30 cellular contexts compared by ENCODE assay signal in the genomic region with DNA sequence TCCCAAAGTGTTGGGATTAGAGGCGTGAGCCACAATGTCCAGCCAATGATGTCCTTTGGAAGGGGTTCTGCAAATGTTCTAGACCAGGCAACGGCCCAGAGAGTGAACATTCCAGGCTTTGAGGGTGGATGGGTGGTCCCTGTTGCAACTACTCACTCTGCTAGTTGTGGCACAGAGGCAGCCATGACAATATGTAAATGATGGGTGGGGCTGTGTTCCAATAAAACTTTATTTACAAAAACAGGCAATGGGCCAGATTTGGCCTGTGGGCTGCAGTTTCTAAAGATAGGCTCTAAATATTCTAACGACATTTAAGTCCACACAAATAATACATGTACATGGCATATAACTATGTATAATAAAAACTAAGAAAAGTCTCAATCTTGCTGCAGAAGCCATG.
"Had no signal": no experiment of that assay in that cellular context is flagged by ENCODE, and none has a peak within 500 bp of the region (broad histone marks: within the 10 kb centered on the region; RNA-seq: fewer than 3 reads in every experiment).

No MANE protein-coding gene starts in this region.

- H3K27ac Mint-ChIP-seq: activated CD4-positive, alpha-beta memory T cell treated with anti-CD3 and anti-CD28 coated beads for 36 hours; activated CD4-positive, alpha-beta T cell treated with anti-CD3 and anti-CD28 coated beads for 36 hours; activated CD4-positive, alpha-beta T cell treated with anti-CD3 and anti-CD28 coated beads, Interleukin-2, amount 10 ng/mL, durations not matched to agents 24 days and 14 days; activated CD8-positive, alpha-beta memory T cell treated with anti-CD3 and anti-CD28 coated beads, Interleukin-2, amount 10 ng/mL, durations not matched to agents 7 days and 5 days; activated CD8-positive, alpha-beta T cell treated with anti-CD3 and anti-CD28 coated beads, Interleukin-2, amount 10 ng/mL, durations not matched to agents 7 days and 5 days; activated naive CD4-positive, alpha-beta T cell treated with anti-CD3 and anti-CD28 coated beads, Interleukin-2, amount 10 ng/mL, durations not matched to agents 7 days and 5 days; activated naive CD4-positive, alpha-beta T cell treated with anti-CD3 and anti-CD28 coated beads, Interleukin-2, amount 50 U/mL, for 72 hours; activated naive CD8-positive, alpha-beta T cell treated with anti-CD3 and anti-CD28 coated beads, Interleukin-2, amount 10 ng/mL, durations not matched to agents 7 days and 5 days; activated T-helper 1 cell treated with anti-CD3 and anti-CD28 coated beads, Interleukin-12 subunit alpha, Interleukin-12 subunit beta, Interleukin-2, Interleukin-4 antibody, amounts not matched to agents 30 ng/mL and 10 ng/mL and 1 ng/mL, durations not matched to agents 14 hours and 24 hours and 36 hours; activated T-helper 2 cell treated with anti-CD3 and anti-CD28 coated beads, Interferon-gamma antibody, Interleukin-2, Interleukin-4, amounts not matched to agents 10 μg/mL and 5 μg/mL and 100 μg/mL, durations not matched to agents 14 hours and 24 hours and 36 hours had no signal

- H3K36me3 Mint-ChIP-seq: activated CD4-positive, alpha-beta memory T cell treated with anti-CD3 and anti-CD28 coated beads for 36 hours; activated CD8-positive, alpha-beta memory T cell treated with anti-CD3 and anti-CD28 coated beads, Interleukin-2, amount 10 ng/mL, durations not matched to agents 7 days and 5 days; activated naive CD4-positive, alpha-beta T cell treated with anti-CD3 and anti-CD28 coated beads, Interleukin-2, amount 10 ng/mL, durations not matched to agents 7 days and 5 days; activated naive CD4-positive, alpha-beta T cell treated with anti-CD3 and anti-CD28 coated beads, Interleukin-2, amount 50 U/mL, for 72 hours; activated naive CD8-positive, alpha-beta T cell treated with anti-CD3 and anti-CD28 coated beads, Interleukin-2, amount 10 ng/mL, durations not matched to agents 7 days and 5 days; brain had no signal

- H3K9me3 ChIP-seq: ascending aorta, breast epithelium, colonic mucosa, esophagus muscularis mucosa, gastroesophageal sphincter had no signal

- H3K27me3 Mint-ChIP-seq: activated CD4-positive, alpha-beta T cell treated with anti-CD3 and anti-CD28 coated beads, Interleukin-2, amount 10 ng/mL, durations not matched to agents 24 days and 14 days; activated CD8-positive, alpha-beta memory T cell treated with anti-CD3 and anti-CD28 coated beads, Interleukin-2, amount 10 ng/mL, durations not matched to agents 7 days and 5 days; brain had no signal

- H3K4me3 ChIP-seq: ascending aorta, breast epithelium, cardiac muscle cell, colonic mucosa, esophagus muscularis mucosa, gastroesophageal sphincter had no signal

- H3K4me3 Mint-ChIP-seq: activated CD4-positive, alpha-beta memory T cell treated with anti-CD3 and anti-CD28 coated beads for 36 hours; activated CD4-positive, alpha-beta T cell treated with anti-CD3 and anti-CD28 coated beads for 36 hours; activated CD4-positive, alpha-beta T cell treated with anti-CD3 and anti-CD28 coated beads, Interleukin-2, amount 10 ng/mL, durations not matched to agents 24 days and 14 days; activated CD8-positive, alpha-beta memory T cell treated with anti-CD3 and anti-CD28 coated beads, Interleukin-2, amount 10 ng/mL, durations not matched to agents 7 days and 5 days; activated CD8-positive, alpha-beta T cell treated with anti-CD3 and anti-CD28 coated beads, Interleukin-2, amount 10 ng/mL, durations not matched to agents 7 days and 5 days; activated naive CD4-positive, alpha-beta T cell treated with anti-CD3 and anti-CD28 coated beads, Interleukin-2, amount 10 ng/mL, durations not matched to agents 7 days and 5 days; activated naive CD8-positive, alpha-beta T cell treated with anti-CD3 and anti-CD28 coated beads, Interleukin-2, amount 10 ng/mL, durations not matched to agents 7 days and 5 days; activated T-helper 1 cell treated with anti-CD3 and anti-CD28 coated beads, Interleukin-12 subunit alpha, Interleukin-12 subunit beta, Interleukin-2, Interleukin-4 antibody, amounts not matched to agents 30 ng/mL and 10 ng/mL and 1 ng/mL, durations not matched to agents 14 hours and 24 hours and 36 hours; brain had no signal

- H3K4me1 Mint-ChIP-seq: activated CD4-positive, alpha-beta T cell treated with anti-CD3 and anti-CD28 coated beads for 36 hours; activated CD4-positive, alpha-beta T cell treated with anti-CD3 and anti-CD28 coated beads, Interleukin-2, amount 10 ng/mL, durations not matched to agents 24 days and 14 days; activated CD8-positive, alpha-beta memory T cell treated with anti-CD3 and anti-CD28 coated beads, Interleukin-2, amount 10 ng/mL, durations not matched to agents 7 days and 5 days; activated naive CD4-positive, alpha-beta T cell treated with anti-CD3 and anti-CD28 coated beads, Interleukin-2, amount 10 ng/mL, durations not matched to agents 7 days and 5 days; activated naive CD8-positive, alpha-beta T cell treated with anti-CD3 and anti-CD28 coated beads, Interleukin-2, amount 10 ng/mL, durations not matched to agents 7 days and 5 days had no signal

- H3K4me1 ChIP-seq: ascending aorta, breast epithelium, colonic mucosa, esophagus muscularis mucosa, gastroesophageal sphincter had no signal

- H3K36me3 ChIP-seq: ascending aorta, breast epithelium, cardiac muscle cell, colonic mucosa, esophagus muscularis mucosa, gastroesophageal sphincter had no signal

- ATAC-seq: activated CD4-positive, alpha-beta T cell treated with anti-CD3 and anti-CD28 coated beads for 36 hours; activated CD8-positive, alpha-beta memory T cell treated with anti-CD3 and anti-CD28 coated beads, Interleukin-2, amount 10 ng/mL, durations not matched to agents 7 days and 5 days; activated CD8-positive, alpha-beta T cell treated with anti-CD3 and anti-CD28 coated beads, Interleukin-2, amount 10 ng/mL, durations not matched to agents 7 days and 5 days; activated naive CD4-positive, alpha-beta T cell treated with anti-CD3 and anti-CD28 coated beads, Interleukin-2, amount 50 U/mL, for 72 hours; gastroesophageal sphincter had no signal

- H3K27ac ChIP-seq: ascending aorta, breast epithelium, cardiac muscle cell, colonic mucosa, esophagus muscularis mucosa, gastroesophageal sphincter had no signal

- DNase-seq: activated CD4-positive, alpha-beta memory T cell treated with anti-CD3 and anti-CD28 coated beads for 36 hours; activated CD4-positive, alpha-beta T cell treated with anti-CD3 and anti-CD28 coated beads for 36 hours; activated CD4-positive, alpha-beta T cell treated with anti-CD3 and anti-CD28 coated beads, Interleukin-2, amount 10 ng/mL, durations not matched to agents 24 days and 14 days; activated CD4-positive, CD25-positive, alpha-beta regulatory T cell; activated CD4-positive, CD25-positive, alpha-beta regulatory T cell treated with anti-CD3 and anti-CD28 coated beads, Interleukin-2, amount 50 U/mL, for 72 hours; activated CD8-positive, alpha-beta memory T cell treated with anti-CD3 and anti-CD28 coated beads, Interleukin-2, amount 10 ng/mL, durations not matched to agents 7 days and 5 days; activated CD8-positive, alpha-beta memory T cell treated with anti-CD3 and anti-CD28 coated beads, Interleukin-2, amount 50 U/mL, for 4 hours; activated CD8-positive, alpha-beta T cell treated with anti-CD3 and anti-CD28 coated beads, Interleukin-2, amount 10 ng/mL, durations not matched to agents 7 days and 5 days; activated gamma-delta T cell; activated naive CD4-positive, alpha-beta T cell; activated naive CD4-positive, alpha-beta T cell treated with anti-CD3 and anti-CD28 coated beads, Interleukin-2, amount 10 ng/mL, durations not matched to agents 7 days and 5 days; activated naive CD8-positive, alpha-beta T cell treated with anti-CD3 and anti-CD28 coated beads, Interleukin-2, amount 10 ng/mL, durations not matched to agents 7 days and 5 days; activated T-cell treated with anti-CD3 and anti-CD28 coated beads, Interleukin-2, amount 50 U/mL, for 1 hour; activated T-cell treated with anti-CD3 and anti-CD28 coated beads, Interleukin-2, amount 50 U/mL, for 48 hours; central memory CD4-positive, alpha-beta T cell; cerebellar nuclear complex; colonic mucosa; effector CD8-positive, alpha-beta T cell; erythroblast; foreskin melanocyte; T-helper 2 cell had no signal

- H3K27me3 ChIP-seq: ascending aorta, cardiac muscle cell, colonic mucosa, gastroesophageal sphincter had no signal

- H3K9me3 Mint-ChIP-seq: activated CD4-positive, alpha-beta memory T cell treated with anti-CD3 and anti-CD28 coated beads for 36 hours; activated CD4-positive, alpha-beta T cell treated with anti-CD3 and anti-CD28 coated beads, Interleukin-2, amount 10 ng/mL, durations not matched to agents 24 days and 14 days; activated naive CD4-positive, alpha-beta T cell treated with anti-CD3 and anti-CD28 coated beads, Interleukin-2, amount 10 ng/mL, durations not matched to agents 7 days and 5 days; activated naive CD8-positive, alpha-beta T cell treated with anti-CD3 and anti-CD28 coated beads, Interleukin-2, amount 10 ng/mL, durations not matched to agents 7 days and 5 days; activated T-helper 1 cell treated with anti-CD3 and anti-CD28 coated beads, Interleukin-12 subunit alpha, Interleukin-12 subunit beta, Interleukin-2, Interleukin-4 antibody, amounts not matched to agents 30 ng/mL and 10 ng/mL and 1 ng/mL, durations not matched to agents 14 hours and 24 hours and 36 hours; activated T-helper 2 cell treated with anti-CD3 and anti-CD28 coated beads, Interferon-gamma antibody, Interleukin-2, Interleukin-4, amounts not matched to agents 10 μg/mL and 5 μg/mL and 100 μg/mL, durations not matched to agents 14 hours and 24 hours and 36 hours had no signal
